25 cellular contexts compared by ENCODE assay signal in the genomic region with DNA sequence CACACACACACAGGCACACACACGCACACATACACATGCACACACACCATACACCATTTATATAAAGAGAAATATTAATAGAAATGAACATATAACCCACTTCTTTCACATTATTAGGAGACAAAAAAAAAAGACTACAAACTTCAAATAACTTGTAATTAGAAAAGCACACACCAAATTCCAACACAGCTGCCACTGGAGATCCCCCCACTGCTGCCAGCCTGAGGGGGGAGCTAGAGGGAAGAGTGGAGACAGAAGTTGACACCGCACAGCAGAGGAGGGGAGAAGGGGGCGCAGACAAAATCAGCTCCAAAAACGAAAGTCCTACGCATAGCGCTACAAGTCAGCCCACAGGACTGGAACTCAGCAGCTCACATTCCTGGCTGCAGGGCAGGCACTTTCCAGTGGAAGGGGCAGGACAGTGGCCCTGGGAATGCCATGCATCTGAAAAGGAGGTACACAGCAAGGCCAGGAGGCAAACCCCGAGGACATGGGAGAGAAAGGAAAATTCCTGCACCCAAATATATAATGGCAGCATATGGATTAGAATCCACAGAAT. TPM values are rescaled to one million over a fixed set of nuclear protein-coding genes. Genes with fewer than 3 reads are reported as not detected.
A peak's percentile ranks its signal among the peaks of the same experiment; 100 is the strongest.
DNase-seq lines count a peak whose midpoint lies in the region; ATAC-seq and TF ChIP-seq lines count a peak whose summit lies in the region.
"Had no signal": no experiment of that assay in that cellular context is flagged by ENCODE, and none has a peak within 500 bp of the region (broad histone marks: within the 10 kb centered on the region; RNA-seq: fewer than 3 reads in every experiment).

No MANE protein-coding gene starts in this region.

- WGBS in mammary epithelial cell (ENCODE audit: low coverage, missing lambda C conversion rate): 43% methylated on average over 6 of the region's 7 CpGs
- WGBS in thyroid gland, 2 donors: 91 to 95% methylated on average over 7 of the region's 7 CpGs

- H3K79me2 ChIP-seq in mammary epithelial cell (ENCODE audit: insufficient read depth, low read length): no peaks in the 10 kb centered on the region
- no peaks in the 10 kb centered on the region for H3K79me2 ChIP-seq in OCI-LY7 (ENCODE audit: insufficient read depth, low read depth, low read length)
- H3K79me2 ChIP-seq: parathyroid adenoma had no signal

- no TSS peak for BruUV-seq in MCF 10A (replicated peaks; lab: Mats Ljungman, UMichigan)
- BruUV-seq in mammary epithelial cell (replicated peaks; lab: Mats Ljungman, UMichigan): no TSS peak
- BruUV-seq in OCI-LY7 (replicated peaks; lab: Mats Ljungman, UMichigan): no TSS peak

- no peaks in the 10 kb centered on the region for H4K20me1 ChIP-seq in mammary epithelial cell (ENCODE audit: insufficient read depth, low read length)
- H4K20me1 ChIP-seq in OCI-LY7 (ENCODE audit: insufficient read depth, low read length): no peaks in the 10 kb centered on the region

- H3K36me3 ChIP-seq in mammary epithelial cell (ENCODE audit: insufficient read depth, low read length) (peaks cover 34% of the 10 kb centered on the region), OCI-LY7 (ENCODE audit: insufficient read depth, low read length) (peaks cover 100% of the 10 kb centered on the region), thyroid gland (peaks cover 62 to 68% of the 10 kb centered on the region in 2 donors)

- H3K27ac ChIP-seq in mammary epithelial cell (ENCODE audit: insufficient read depth, low read depth, low read length) (no peak overlapping the region), OCI-LY7 (ENCODE audit: low read depth, low read length, poor library complexity, severe bottlenecking) (no peak overlapping the region), thyroid gland (no peak overlapping the region)
- H3K27ac ChIP-seq: breast epithelium, GM23248, HL-60, parathyroid adenoma had no signal

- in situ Hi-C loops in mammary epithelial cell (cut with MboI; ENCODE audit: low sequenced_read_pairs in 2 of 2): no loop called here

- DNase-seq in MCF 10A (ENCODE audit: unreplicated experiment) (no peak), mammary epithelial cell (no peak), OCI-LY7 (ENCODE audit: low spot score) (no peak), chondrocyte (ENCODE audit: low spot score) (no peak), HPDE6-E6E7 (ENCODE audit: extremely low spot score) (no peak), thyroid gland (no peak)
- DNase-seq: activated CD4-positive, alpha-beta T cell treated with anti-CD3 and anti-CD28 coated beads for 48 hours; Caco-2; cortex of kidney; GM23248; head of caudate nucleus; midbrain; NCI-H1694 treated with DMSO at 0.1 percent for 48 hours; NCI-H2171 treated with DMSO at 0.1 percent for 48 hours; NCI-H526 treated with DMSO at 0.1 percent for 48 hours; SW 1271; trophoblast cell had no signal

- H3K4me1 ChIP-seq in mammary epithelial cell (ENCODE audit: insufficient read depth, low read length) (no peaks in the 10 kb centered on the region), OCI-LY7 (ENCODE audit: insufficient read depth, low read length, poor library complexity, severe bottlenecking) (no peaks in the 10 kb centered on the region), thyroid gland (no peaks in the 10 kb centered on the region)
- H3K4me1 ChIP-seq: breast epithelium, Caco-2, parathyroid adenoma had no signal

- ATAC-seq in HG03460 (IDR thresholded peaks at IDR 0.05; ENCODE audit: unreplicated experiment) (no peak), HG03025 (IDR thresholded peaks at IDR 0.05; ENCODE audit: low FRiP score, unreplicated experiment) (no peak)
- ATAC-seq: sciatic nerve had no signal

- TF ChIP-seq POLR2A in thyroid gland (IDR thresholded peaks at IDR 0.05): no peak

- H3K9ac ChIP-seq in mammary epithelial cell (ENCODE audit: insufficient read depth, low read length): no peak overlapping the region
- H3K9ac ChIP-seq: GM23248, parathyroid adenoma had no signal

- intact Hi-C loops in MCF 10A (cut with micrococcal nuclease): no loop called here
- intact Hi-C loops in mammary epithelial cell (cut with micrococcal nuclease): no loop called here
- intact Hi-C loops in OCI-LY7 (cut with micrococcal nuclease; ENCODE audit: unreplicated experiment): no loop called here
- intact Hi-C loops in thyroid gland (cut with DNase I): no loop called here

- TF ChIP-seq CTCF in MCF 10A (IDR thresholded peaks at IDR 0.05; ENCODE audit: unreplicated experiment): peak; percentile 26
- TF ChIP-seq CTCF in mammary epithelial cell (conservative IDR thresholded peaks at IDR 0.05 in 1 of 2, IDR thresholded peaks at IDR 0.05 in 1 of 2; ENCODE audit: extremely low read depth in 1 of 2, insufficient read depth in 1 of 2, low read depth in 1 of 2, low read length in 2 of 2): no peak
- TF ChIP-seq CTCF in OCI-LY7 (conservative IDR thresholded peaks at IDR 0.05; ENCODE audit: low read length): peak; percentile 51
- TF ChIP-seq CTCF in chondrocyte (IDR thresholded peaks at IDR 0.05): peak; percentile 21
- no peak for TF ChIP-seq CTCF in thyroid gland (IDR thresholded peaks at IDR 0.05)

- dilution Hi-C loops in mammary epithelial cell (cut with HindIII; ENCODE audit: low sequenced_read_pairs): no loop called here

- no peak overlapping the region for H3K4me2 ChIP-seq in mammary epithelial cell (ENCODE audit: insufficient read depth, low read depth, low read length)
- no peak overlapping the region for H3K4me2 ChIP-seq in OCI-LY7 (ENCODE audit: low read length)

- H3K9me3 Mint-ChIP-seq in MCF 10A (ENCODE audit: unreplicated experiment): no peaks in the 10 kb centered on the region
- no peaks in the 10 kb centered on the region for H3K9me3 Mint-ChIP-seq in chondrocyte (ENCODE audit: low read depth)
- H3K9me3 Mint-ChIP-seq: activated T-helper 2 cell treated with anti-CD3 and anti-CD28 coated beads, Interferon-gamma antibody, Interleukin-2, Interleukin-4, amounts not matched to agents 10 μg/mL and 5 μg/mL and 100 μg/mL, durations not matched to agents 14 hours and 24 hours and 36 hours; nephron had no signal

- H3K4me1 Mint-ChIP-seq in MCF 10A (ENCODE audit: insufficient read depth, unreplicated experiment) (no peaks in the 10 kb centered on the region), chondrocyte (ENCODE audit: low read depth) (no peaks in the 10 kb centered on the region)
- H3K4me1 Mint-ChIP-seq: nephron had no signal

- POLR2A ChIA-PET in MCF 10A (lab: Yijun Ruan, JAX) (interaction anchor here (0.6 to 1.8 kb wide), 2 partner anchors 11 to 626 kb away, joined by 3 to 9 read pairs; no protein-coding TSS in a partner anchor), OCI-LY7 (lab: Charles Lee) (interaction anchor here (1.0 kb wide), 1 partner anchor 12 kb away, joined by 3 read pairs; no protein-coding TSS in a partner anchor)

- no peaks in the 10 kb centered on the region for H3K27me3 ChIP-seq in mammary epithelial cell (ENCODE audit: insufficient read depth, low read length)
- no peaks in the 10 kb centered on the region for H3K27me3 ChIP-seq in thyroid gland
- H3K27me3 ChIP-seq: breast epithelium had no signal

- H2AFZ ChIP-seq in mammary epithelial cell (ENCODE audit: low read depth, low read length) (no peak overlapping the region), OCI-LY7 (ENCODE audit: low read length) (no peak overlapping the region)
- H2AFZ ChIP-seq: GM23248, parathyroid adenoma had no signal

- H3K4me3 Mint-ChIP-seq in MCF 10A (ENCODE audit: unreplicated experiment) (no peak overlapping the region), chondrocyte (ENCODE audit: unreplicated experiment) (no peak overlapping the region)
- H3K4me3 Mint-ChIP-seq: nephron had no signal

- H3K27me3 Mint-ChIP-seq in MCF 10A (ENCODE audit: insufficient read depth, unreplicated experiment) (no peaks in the 10 kb centered on the region), chondrocyte (ENCODE audit: low read depth) (no peaks in the 10 kb centered on the region)

- H3K4me3 ChIP-seq in mammary epithelial cell (replicated peaks in 1 of 3; ENCODE audit: insufficient read depth in 1 of 3, low read depth in 2 of 3, low read length in 3 of 3) (no peak overlapping the region), OCI-LY7 (ENCODE audit: low read depth, low read length, poor library complexity, severe bottlenecking) (no peak overlapping the region), thyroid gland (replicated peaks in 1 of 3) (no peak overlapping the region)
- H3K4me3 ChIP-seq: breast epithelium, GM23248 had no signal

- no peaks in the 10 kb centered on the region for H3K9me3 ChIP-seq in mammary epithelial cell (replicated peaks; ENCODE audit: insufficient read depth, low read length)
- H3K9me3 ChIP-seq in OCI-LY7 (ENCODE audit: low read length): no peaks in the 10 kb centered on the region
- no peaks in the 10 kb centered on the region for H3K9me3 ChIP-seq in thyroid gland
- H3K9me3 ChIP-seq: breast epithelium, Caco-2 had no signal

- peaks cover 93% of the 10 kb centered on the region for H3K36me3 Mint-ChIP-seq in MCF 10A (ENCODE audit: insufficient read depth, unreplicated experiment)
- H3K36me3 Mint-ChIP-seq in chondrocyte (ENCODE audit: low read depth): peaks cover 33% of the 10 kb centered on the region

- H3K27ac Mint-ChIP-seq in MCF 10A (ENCODE audit: low read depth, unreplicated experiment) (no peak overlapping the region), chondrocyte (ENCODE audit: unreplicated experiment) (no peak overlapping the region)
- H3K27ac Mint-ChIP-seq: activated T-helper 2 cell treated with anti-CD3 and anti-CD28 coated beads, Interferon-gamma antibody, Interleukin-2, Interleukin-4, amounts not matched to agents 10 μg/mL and 5 μg/mL and 100 μg/mL, durations not matched to agents 14 hours and 24 hours and 36 hours; nephron had no signal

- H3K9me2 ChIP-seq in OCI-LY7 (ENCODE audit: insufficient read depth, low read length): no peaks in the 10 kb centered on the region

- CTCF ChIA-PET in MCF 10A (lab: Yijun Ruan, JAX): interaction anchor here (0.6 to 1.9 kb wide), 8 partner anchors 8 to 1858 kb away, joined by 3 to 7 read pairs (median 3); no protein-coding TSS in a partner anchor
- CTCF ChIA-PET in mammary epithelial cell (lab: Charles Lee; ENCODE audit: low non-redundant PET): no interaction called here
- CTCF ChIA-PET in OCI-LY7 (lab: Charles Lee; ENCODE audit: unreplicated experiment): no interaction called here

RNA-seq across cellular contexts. Expression of gene LGALS8, which starts 36.5 kb away (rescaled TPM):
- total RNA-seq in MCF 10A (2022) (73.2 and 99.7 TPM in 2 replicates), mammary epithelial cell (10 to 100 TPM; 41.7 to 96.9 TPM), OCI-LY7 (2022) (not detected in 2 replicates), chondrocyte (24.9 to 37.8 TPM (median 36.5 TPM) in 3 replicates), thyroid gland (10 to 100 TPM; 61.8 to 94.2 (median 79.2) TPM)
- 32.9 TPM for polyA plus RNA-seq in mammary epithelial cell
- 40.8 TPM for polyA minus RNA-seq in mammary epithelial cell
- total RNA-seq in OCI-LY7 (2014; rRNA removed; shearing (Covaris generic)): not detected in 2 replicates

RNA-seq across cellular contexts. Expression of gene HEATR1, which starts 44.0 kb away (rescaled TPM):
- total RNA-seq in MCF 10A (2022): 90.6 and 128 TPM in 2 replicates
- 10 to 100 TPM; 48.1 to 53.2 TPM for total RNA-seq in mammary epithelial cell
- polyA plus RNA-seq in mammary epithelial cell: 13.5 TPM
- 59.2 TPM for polyA minus RNA-seq in mammary epithelial cell
- total RNA-seq in OCI-LY7 (2014; rRNA removed; shearing (Covaris generic)): 30.5 and 34.4 TPM in 2 replicates
- 65.2 and 69.0 TPM in 2 replicates for total RNA-seq in OCI-LY7 (2022)
- total RNA-seq in chondrocyte: 21.5 to 41.3 TPM (median 23.2 TPM) in 3 replicates
- 10 to 100 TPM; 23.0 to 37.5 (median 25.5) TPM for total RNA-seq in thyroid gland

Comparison
In these comparisons a context has a peak if more than half of its experiments do, and no peak if none do; other contexts are left out.
1. CTCF ChIP-seq: peak in MCF 10A (single experiment), OCI-LY7 (single experiment) and chondrocyte (single experiment); none in mammary epithelial cell (0 of 2) and thyroid gland (0 of 6).
2. RNA of gene LGALS8, which starts 36.5 kb away (total RNA-seq): 41.7 to 96.9 TPM in mammary epithelial cell, 61.8 to 94.2 TPM in thyroid gland, 73.2 to 99.7 TPM in MCF 10A and 24.9 to 37.8 TPM in chondrocyte; not detected in OCI-LY7; every median in the first group is over 10 times any median in the second.